In the genomic region with DNA sequence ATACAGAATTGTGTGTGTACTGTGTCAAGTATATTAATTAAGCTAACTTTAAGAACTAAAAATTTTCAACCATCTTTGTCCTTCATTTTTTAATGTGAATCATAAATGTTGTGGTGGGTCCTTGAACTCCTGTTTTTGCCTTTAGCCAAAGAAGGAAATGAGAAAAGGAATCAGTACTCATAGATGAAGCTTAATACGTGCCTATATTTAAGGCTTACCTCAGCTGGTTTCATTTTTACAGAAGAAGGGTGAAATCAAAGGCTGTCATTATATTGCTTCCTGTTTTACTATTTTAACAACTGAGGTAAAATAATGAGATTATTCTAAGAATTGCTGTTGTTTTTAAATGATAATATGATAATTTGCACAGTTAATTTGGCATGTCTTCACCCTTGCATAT, we compare ENCODE assay signal across 11 cellular contexts. TPM values are rescaled to one million over a fixed set of nuclear protein-coding genes. Genes with fewer than 3 reads are reported as not detected.
DNase-seq lines count a peak whose midpoint lies in the region; ATAC-seq and FAIRE-seq lines count a peak whose summit lies in the region.
"Had no signal": no experiment of that assay in that cellular context is flagged by ENCODE, and none has a peak within 500 bp of the region (broad histone marks: within the 10 kb centered on the region; RNA-seq: fewer than 3 reads in every experiment).

No MANE protein-coding gene starts in this region.

- no peaks in the 10 kb centered on the region for H3K9me3 ChIP-seq in MG63
- H3K9me3 ChIP-seq: lower lobe of right lung had no signal

- ATAC-seq in GM18520 (IDR thresholded peaks at IDR 0.05; ENCODE audit: unreplicated experiment) (peak; percentile 69), GM21737 (IDR thresholded peaks at IDR 0.05; ENCODE audit: unreplicated experiment) (peak; percentile 65), HG02840 (IDR thresholded peaks at IDR 0.05; ENCODE audit: low FRiP score, unreplicated experiment) (no peak)
- ATAC-seq: lower lobe of right lung had no signal

- peak; percentile 65 for FAIRE-seq in islet of Langerhans (lab: Jason Lieb, UNC)

- in situ Hi-C loops in ACHN (cut with HindIII; ENCODE audit: low pct_ligation_motif_present, low pct_unique_long_range_greater_than_20kb, low sequenced_read_pairs), result no loop called here

- no peaks in the 10 kb centered on the region; the same call in 1 of the 2 replicates for H3K27me3 ChIP-seq in MG63

- no peaks in the 10 kb centered on the region for H3K36me3 ChIP-seq in MG63
- H3K36me3 ChIP-seq: lower lobe of right lung had no signal

- no peak for DNase-seq in MG63
- DNase-seq in NCI-H187 (lab: John Stamatoyannopoulos, UW), result no peak
- DNase-seq in ACHN, result no peak
- DNase-seq in NCI-H526 treated with DMSO at 0.1 percent for 48 hours (lab: John Stamatoyannopoulos, UW), result no peak
- DNase-seq: effector CD8-positive, alpha-beta T cell; lower lobe of right lung; NCI-H1417 had no signal

- H3K4me3 ChIP-seq in MG63, result peak overlapping the region; percentile 11; the same call in 1 of the 2 replicates
- H3K4me3 ChIP-seq: lower lobe of right lung had no signal

RNA-seq across cellular contexts. Expression of a gene that starts 6.3 kb away (rescaled TPM):
- 8.6 and 33.8 TPM in 2 replicates for total RNA-seq in MG63 (2014; rRNA removed; shearing (Covaris generic); ENCODE audit: low replicate concordance)
